ENCODE assay signal across 8 cellular contexts in genomic region chr9:95316794-95317118, GRCh38. TPM values are rescaled to one million over a fixed set of nuclear protein-coding genes. Genes with fewer than 3 reads are reported as not detected.
DNase-seq lines count a peak whose midpoint lies in the region; ATAC-seq and TF ChIP-seq lines count a peak whose summit lies in the region.

No MANE protein-coding gene starts in this region.

- H3K4me2 ChIP-seq in SU-DHL-6 (ENCODE audit: low read depth, low read length, poor library complexity, severe bottlenecking), result peak overlapping the region; percentile 90

- H3K9me2 ChIP-seq in SU-DHL-6 (replicated peaks; ENCODE audit: insufficient read depth, low read length), result no peaks in the 10 kb centered on the region

- H3K27me3 ChIP-seq in SU-DHL-6 (ENCODE audit: low read length) (no peaks in the 10 kb centered on the region), lung (ENCODE audit: control insufficient read depth, insufficient read depth) (no peaks in the 10 kb centered on the region)

- no peaks in the 10 kb centered on the region for H3K36me3 Mint-ChIP-seq in type B pancreatic cell

- H2AFZ ChIP-seq in SU-DHL-6 (ENCODE audit: low read depth, low read length, severe bottlenecking), result peak overlapping the region; percentile 72

- TF ChIP-seq CTCF in AG10803 (conservative IDR thresholded peaks at IDR 0.05; ENCODE audit: low read length) (no peak; the same call in 1 of the 2 replicates), GM12873 (IDR thresholded peaks at IDR 0.05; ENCODE audit: insufficient read depth, low read depth, low read length, missing control alignments) (peak; percentile 5), NB4 (IDR thresholded peaks at IDR 0.05; ENCODE audit: low read depth, low read length) (no peak), SU-DHL-6 (IDR thresholded peaks at IDR 0.05; ENCODE audit: insufficient read depth, low read length, poor library complexity, severe bottlenecking) (no peak), lung (IDR thresholded peaks at IDR 0.05; ENCODE audit: control extremely low read depth, extremely low read depth) (no peak), type B pancreatic cell (conservative IDR thresholded peaks at IDR 0.05) (no peak)

- H3F3A ChIP-seq in SU-DHL-6 (ENCODE audit: insufficient read depth), result peaks cover 14% of the 10 kb centered on the region; the same call in 1 of the 2 replicates

- H3K27ac ChIP-seq in SU-DHL-6 (ENCODE audit: low read depth, low read length), result peak overlapping the region; percentile 93
- H3K27ac ChIP-seq in lung (ENCODE audit: low read depth in 1 of 2, low read length in 1 of 2), result peak overlapping the region; percentile 70 to 82

- H3K27ac Mint-ChIP-seq in type B pancreatic cell, result peak overlapping the region; percentile 88

- H3K4me1 ChIP-seq in lung (ENCODE audit: control insufficient read depth in 2 of 2, insufficient read depth in 2 of 2, low read length in 2 of 2), result no peaks in the 10 kb centered on the region

- WGBS in lung, 2 donors, result 0 to 1% methylated on average over 22 of the region's 22 CpGs

- H3K9ac ChIP-seq in SU-DHL-6 (ENCODE audit: low read length), result peak overlapping the region; percentile 98

- no peak for TF ChIP-seq POLR2A in NB4 (IDR thresholded peaks at IDR 0.05; ENCODE audit: extremely low read depth, insufficient read length)

- H3K4me3 ChIP-seq in AG10803 (ENCODE audit: low read length) (peak overlapping the region; percentile 98), NB4 (ENCODE audit: low read depth, low read length) (peak overlapping the region; percentile 64), SU-DHL-6 (ENCODE audit: insufficient read depth, low read length, poor library complexity, severe bottlenecking) (peak overlapping the region; percentile 68), lung (peak overlapping the region; percentile 100)

- ATAC-seq in HG02678 (IDR thresholded peaks at IDR 0.05; ENCODE audit: unreplicated experiment) (peak; percentile 53), lung (ENCODE audit: insufficient read depth, low FRiP score) (peak; percentile 73)

- peak overlapping the region; percentile 93 for H3K4me3 Mint-ChIP-seq in type B pancreatic cell

- H4K20me1 ChIP-seq in SU-DHL-6 (ENCODE audit: low read depth, low read length), result 0 out of 2 replicates have a peak, but pooled peaks cover 4% of the 10 kb centered on the region

- no peaks in the 10 kb centered on the region for H3K27me3 Mint-ChIP-seq in type B pancreatic cell

- no peaks in the 10 kb centered on the region for H3K9me3 Mint-ChIP-seq in type B pancreatic cell

- H3K36me3 ChIP-seq in SU-DHL-6 (ENCODE audit: low read length) (no peaks in the 10 kb centered on the region), lung (ENCODE audit: control insufficient read depth in 2 of 2, insufficient read depth in 2 of 2, low read length in 2 of 2) (no peaks in the 10 kb centered on the region)

- DNase-seq in AG10803 (ENCODE audit: low read depth) (peak; percentile 45), NB4 (ENCODE audit: low read depth) (peak; percentile 85), lung (ENCODE audit: low spot score) (peak; percentile 76), type B pancreatic cell (ENCODE audit: extremely low spot score, unreplicated experiment) (peak; percentile 80)
- DNase-seq in effector CD8-positive, alpha-beta T cell (lab: John Stamatoyannopoulos, UW), result peak; percentile 51

- H3K9me3 ChIP-seq in SU-DHL-6 (ENCODE audit: insufficient read depth, low read length), result no peaks in the 10 kb centered on the region
- H3K9me3 ChIP-seq in lung (ENCODE audit: control insufficient read depth in 2 of 2, insufficient read depth in 1 of 2, low read length in 1 of 2), result peaks cover 0 to 2% of the 10 kb centered on the region in 2 donors

- peaks cover 24% of the 10 kb centered on the region; the same call in 1 of the 2 replicates for H3K79me2 ChIP-seq in SU-DHL-6 (ENCODE audit: insufficient read depth, low read length)

- H3K4me1 Mint-ChIP-seq in type B pancreatic cell (ENCODE audit: unreplicated experiment), result peaks cover 19% of the 10 kb centered on the region

RNA-seq across cellular contexts. Expression of gene FANCC, which starts 0.8 kb away (rescaled TPM):
- total RNA-seq in lung (10 to 100 TPM; 12.4 to 20.0 TPM), type B pancreatic cell (ENCODE audit: low replicate concordance) (13.0 and 19.2 TPM in 2 replicates)
- polyA plus RNA-seq in lung, result 1 to 10 TPM; 4.4 to 5.1 TPM

Comparison
In these comparisons a context has a peak if more than half of its experiments do, and no peak if none do; other contexts are left out.
1. Peak in every context shown above with its lines: DNase-seq, ATAC-seq, H3K4me3 ChIP-seq and H3K27ac ChIP-seq.